8 cellular contexts compared by ENCODE assay signal in the genomic region with DNA sequence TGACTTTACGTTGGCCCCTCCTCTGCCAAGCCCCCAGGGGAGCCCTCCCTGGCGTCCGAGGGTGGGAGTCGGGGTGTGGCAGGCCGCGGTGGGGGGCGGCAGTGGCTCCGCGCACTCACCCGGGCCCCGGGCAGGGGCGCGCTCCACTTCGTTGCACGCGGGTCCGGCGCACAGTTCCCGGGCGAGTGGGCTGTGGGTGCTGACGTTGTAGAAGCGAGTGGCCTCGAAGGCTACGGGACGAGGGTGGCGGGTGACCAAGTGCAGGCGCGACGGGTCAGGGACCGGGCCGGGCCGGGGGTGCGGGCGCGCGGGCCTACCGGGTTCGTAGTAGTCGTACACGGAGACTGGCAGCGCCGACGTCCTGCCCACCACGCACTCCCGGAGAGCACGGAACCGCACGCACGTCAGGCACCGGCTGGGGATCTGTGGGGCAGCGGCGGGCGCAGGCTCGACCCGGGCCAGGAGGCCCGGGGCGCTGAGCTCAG. TPM values are rescaled to one million over a fixed set of nuclear protein-coding genes. Genes with fewer than 3 reads are reported as not detected.
DNase-seq lines count a peak whose midpoint lies in the region; ATAC-seq, FAIRE-seq and TF ChIP-seq lines count a peak whose summit lies in the region.

No MANE protein-coding gene starts in this region.

- H3K36me3 Mint-ChIP-seq in stimulated activated naive B cell treated with anti-CD40 and anti-IgM and Interleukin-4, amounts not matched to agents 10 μg/mL and 1 μg/mL and 100 μg/mL, for 72 hours, result peaks cover 0 to 2% of the 10 kb centered on the region in 2 donors

- peak overlapping the region; percentile 81 to 83 for H3K4me3 Mint-ChIP-seq in stimulated activated naive B cell treated with anti-CD40 and anti-IgM and Interleukin-4, amounts not matched to agents 10 μg/mL and 1 μg/mL and 100 μg/mL, for 72 hours

- 4 to 11% (median 9%) methylated on average over 56 to 57 of the region's 57 CpGs for WGBS in adipose tissue, 3 donors

- peak overlapping the region; percentile 35 for H3K27ac ChIP-seq in adipose tissue (ENCODE audit: low read depth, low read length)

- peak overlapping the region; percentile 88 for H3K27ac Mint-ChIP-seq in stimulated activated naive B cell treated with anti-CD40 and anti-IgM and Interleukin-4, amounts not matched to agents 10 μg/mL and 1 μg/mL and 100 μg/mL, for 72 hours

- H3K4me3 ChIP-seq in GM12865 (ENCODE audit: low read depth, low read length), result peak overlapping the region; percentile 71

- no peak for TF ChIP-seq CTCF in GM12865 (IDR thresholded peaks at IDR 0.05; ENCODE audit: insufficient read depth, low read depth, low read length, missing control alignments)

- no peak for TF ChIP-seq POLR2A in GM12891 (IDR thresholded peaks at IDR 0.05; ENCODE audit: low read depth, low read length)

- ATAC-seq in HG03025 (IDR thresholded peaks at IDR 0.05; ENCODE audit: low FRiP score, unreplicated experiment), result peak; percentile 18
- peak; percentile 25 to 26 for ATAC-seq in stimulated activated naive B cell treated with anti-CD40 and anti-IgM and Interleukin-4, amounts not matched to agents 10 μg/mL and 1 μg/mL and 100 μg/mL, for 72 hours (replicated peaks)

- peaks cover 34 to 56% of the 10 kb centered on the region in 2 donors for H3K4me1 Mint-ChIP-seq in stimulated activated naive B cell treated with anti-CD40 and anti-IgM and Interleukin-4, amounts not matched to agents 10 μg/mL and 1 μg/mL and 100 μg/mL, for 72 hours

- DNase-seq in GM12865 (ENCODE audit: low read depth), result no peak
- peak; percentile 34 for DNase-seq in iPS-NIHi7 (ENCODE audit: extremely low spot score)
- peak; percentile 36 for DNase-seq in stimulated activated naive B cell treated with anti-CD40 and anti-IgM and Interleukin-4, amounts not matched to agents 10 μg/mL and 1 μg/mL and 100 μg/mL, for 72 hours
- no peak for DNase-seq in T-helper 9 cell
- no peak for DNase-seq in GM12891 (ENCODE audit: insufficient read length, low spot score)
- DNase-seq in NCI-H146 treated with DMSO at 0.1 percent for 48 hours (lab: John Stamatoyannopoulos, UW; ENCODE audit: unreplicated experiment), result no peak

- peaks cover 3 to 31% of the 10 kb centered on the region in 2 donors for H3K27me3 Mint-ChIP-seq in stimulated activated naive B cell treated with anti-CD40 and anti-IgM and Interleukin-4, amounts not matched to agents 10 μg/mL and 1 μg/mL and 100 μg/mL, for 72 hours

- no peaks in the 10 kb centered on the region for H3K9me3 Mint-ChIP-seq in stimulated activated naive B cell treated with anti-CD40 and anti-IgM and Interleukin-4, amounts not matched to agents 10 μg/mL and 1 μg/mL and 100 μg/mL, for 72 hours

- no peak for FAIRE-seq in GM12891 (lab: Jason Lieb, UNC)

TF ChIP-seq in GM12891, 5 proteins besides CTCF, POLR2A, EP300 and RAD21:
- TF ChIP-seq POU2F2 (IDR thresholded peaks at IDR 0.05; ENCODE audit: low read depth, low read length) (no peak), TAF1 (IDR thresholded peaks at IDR 0.05; ENCODE audit: low read depth, low read length) (no peak), POLR2AphosphoS5 (IDR thresholded peaks at IDR 0.05; ENCODE audit: low read depth, low read length) (no peak), PAX5 (IDR thresholded peaks at IDR 0.05; ENCODE audit: insufficient read depth, low read length, severe bottlenecking) (no peak), SPI1 (IDR thresholded peaks at IDR 0.05; ENCODE audit: low read depth, low read length) (no peak)
TF ChIP-seq in GM12891: peak in this region for 0.

RNA-seq across cellular contexts. Expression of a gene that starts 8.8 kb away (rescaled TPM):
- polyA plus RNA-seq in adipose tissue, result 10 to 100 TPM in 1 of 3 donors, 1 to 10 TPM in 2; 5.0 to 17.7 (median 7.9) TPM
- 0.21 TPM for polyA plus RNA-seq in GM12891 (2012; ENCODE audit: low read depth, missing spikeins)

Comparison
In these comparisons a context has a peak if more than half of its experiments do, and no peak if none do; other contexts are left out.
1. DNase-seq: peak in iPS-NIHi7 (single experiment) and stimulated activated naive B cell treated with anti-CD40 and anti-IgM and Interleukin-4, amounts not matched to agents 10 μg/mL and 1 μg/mL and 100 μg/mL, for 72 hours (single experiment); none in GM12865 (single experiment), T-helper 9 cell (single experiment), GM12891 (single experiment) and NCI-H146 treated with DMSO at 0.1 percent for 48 hours (single experiment).